20 cellular contexts compared by ENCODE assay signal in the genomic region with DNA sequence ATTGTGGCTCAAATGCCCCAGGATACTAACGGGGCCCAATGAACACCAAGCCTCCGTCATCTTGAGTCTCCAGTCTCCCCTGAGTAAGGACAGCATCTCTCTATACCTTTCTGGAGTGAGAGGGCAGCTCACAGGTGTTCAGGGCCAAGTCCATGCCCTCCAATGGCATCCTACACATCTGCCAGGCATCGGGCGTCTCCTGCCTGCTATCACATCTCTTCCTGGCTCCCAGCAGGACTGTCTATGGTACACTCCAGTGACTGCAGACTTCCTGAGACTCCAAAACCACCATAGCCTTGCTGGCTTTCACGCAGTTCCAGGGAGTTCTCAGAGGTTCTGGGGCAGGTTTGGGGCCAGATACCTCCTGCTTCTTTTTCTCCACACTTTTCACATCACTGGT. TPM values are rescaled to one million over a fixed set of nuclear protein-coding genes. Genes with fewer than 3 reads are reported as not detected.
DNase-seq lines count a peak whose midpoint lies in the region; ATAC-seq and TF ChIP-seq lines count a peak whose summit lies in the region.
"Had no signal": no experiment of that assay in that cellular context is flagged by ENCODE, and none has a peak within 500 bp of the region (broad histone marks: within the 10 kb centered on the region; RNA-seq: fewer than 3 reads in every experiment).

No MANE protein-coding gene starts in this region.

- no peak overlapping the region for H3K4me3 ChIP-seq in neutrophil (ENCODE audit: low read depth in 1 of 2, low read length in 1 of 2)
- H3K4me3 ChIP-seq: BLaER1, GM12878 had no signal

- intact Hi-C loops in natural killer cell (cut with micrococcal nuclease), result no loop called here

- H3K4me1 ChIP-seq in neutrophil (ENCODE audit: control insufficient read depth in 1 of 2, insufficient read depth in 1 of 2, low read depth in 1 of 2, low read length in 1 of 2), result peaks cover 63% of the 10 kb centered on the region in 2 experiments

- H3K27ac ChIP-seq in neutrophil, result peak overlapping the region; percentile 80
- peak overlapping the region; percentile 27 for H3K27ac ChIP-seq in temporal lobe (ENCODE audit: low read depth, low read length)
- H3K27ac ChIP-seq: BLaER1 had no signal

- no peak for DNase-seq in natural killer cell
- no peak for DNase-seq in natural killer cell treated with Interleukin-12 subunit alpha and Interleukin-12 subunit beta and Interleukin-15 and Interleukin-18, amount 100 ng/mL, for 72 hours (ENCODE audit: low spot score)
- peak; percentile 26 for DNase-seq in ecto neural progenitor cell (ENCODE audit: low spot score)
- no peak for DNase-seq in effector CD8-positive, alpha-beta T cell (lab: John Stamatoyannopoulos, UW)
- no peak for DNase-seq in activated gamma-delta T cell treated with Interleukin-2 at 50 U/mL for 16 hours
- DNase-seq: 8988T; AML-193; Calu3; CD4-positive, alpha-beta T cell; DMS 273 treated with DMSO at 0.1 percent for 48 hours; GOT3; H9 had no signal

- peak overlapping the region; percentile 83 to 89 for H3K27ac Mint-ChIP-seq in natural killer cell
- H3K27ac Mint-ChIP-seq in natural killer cell treated with Interleukin-12 subunit alpha and Interleukin-12 subunit beta and Interleukin-15 and Interleukin-18, amount 100 ng/mL, for 72 hours, result peak overlapping the region in 1 of 2 donors; percentile 86
- H3K27ac Mint-ChIP-seq: CD4-positive, alpha-beta T cell had no signal

- H3K4me1 Mint-ChIP-seq in natural killer cell, result peaks cover 71 to 83% of the 10 kb centered on the region in 2 donors
- H3K4me1 Mint-ChIP-seq in natural killer cell treated with Interleukin-12 subunit alpha and Interleukin-12 subunit beta and Interleukin-15 and Interleukin-18, amount 100 ng/mL, for 72 hours (ENCODE audit: low read depth in 2 of 2), result peaks cover 71 to 72% of the 10 kb centered on the region in 2 donors
- H3K4me1 Mint-ChIP-seq: H9 had no signal

- no peaks in the 10 kb centered on the region for H3K9me3 Mint-ChIP-seq in natural killer cell
- H3K9me3 Mint-ChIP-seq in natural killer cell treated with Interleukin-12 subunit alpha and Interleukin-12 subunit beta and Interleukin-15 and Interleukin-18, amount 100 ng/mL, for 72 hours, result no peaks in the 10 kb centered on the region
- H3K9me3 Mint-ChIP-seq: CD4-positive, alpha-beta T cell; H9 had no signal

- no peak for TF ChIP-seq CTCF in natural killer cell (IDR thresholded peaks at IDR 0.05)
- TF ChIP-seq CTCF in neutrophil (IDR thresholded peaks at IDR 0.05), result no peak

- H3K4me3 Mint-ChIP-seq in natural killer cell, result peak overlapping the region; percentile 40
- H3K4me3 Mint-ChIP-seq in natural killer cell treated with Interleukin-12 subunit alpha and Interleukin-12 subunit beta and Interleukin-15 and Interleukin-18, amount 100 ng/mL, for 72 hours, result no peak overlapping the region
- H3K4me3 Mint-ChIP-seq: CD4-positive, alpha-beta T cell; H9 had no signal

- no peaks in the 10 kb centered on the region for H3K27me3 Mint-ChIP-seq in natural killer cell (ENCODE audit: low read depth in 2 of 2)
- no peaks in the 10 kb centered on the region for H3K27me3 Mint-ChIP-seq in natural killer cell treated with Interleukin-12 subunit alpha and Interleukin-12 subunit beta and Interleukin-15 and Interleukin-18, amount 100 ng/mL, for 72 hours

- no peak for ATAC-seq in natural killer cell
- no peak for ATAC-seq in natural killer cell treated with Interleukin-12 subunit alpha and Interleukin-12 subunit beta and Interleukin-15 and Interleukin-18, amount 100 ng/mL, for 72 hours
- ATAC-seq in HG03196 (IDR thresholded peaks at IDR 0.05; ENCODE audit: unreplicated experiment), result no peak
- ATAC-seq: GM12878 had no signal

- H3K27me3 ChIP-seq in neutrophil, result no peaks in the 10 kb centered on the region
- H3K27me3 ChIP-seq: BLaER1 had no signal

- H3K36me3 Mint-ChIP-seq in natural killer cell, result no peaks in the 10 kb centered on the region
- H3K36me3 Mint-ChIP-seq in natural killer cell treated with Interleukin-12 subunit alpha and Interleukin-12 subunit beta and Interleukin-15 and Interleukin-18, amount 100 ng/mL, for 72 hours, result no peaks in the 10 kb centered on the region

- no peaks in the 10 kb centered on the region for H3K9me3 ChIP-seq in neutrophil
- H3K9me3 ChIP-seq: BLaER1 had no signal

- no peaks in the 10 kb centered on the region for H3K36me3 ChIP-seq in neutrophil
- H3K36me3 ChIP-seq: BLaER1 had no signal

RNA-seq across cellular contexts. Expression of gene CX3CR1, which starts 28.3 kb away (rescaled TPM):
- total RNA-seq in natural killer cell (100 to 1,000 TPM; 203 to 459 (median 405) TPM), temporal lobe (5.9 TPM)
- total RNA-seq in natural killer cell treated with Interleukin-12 subunit alpha and Interleukin-12 subunit beta and Interleukin-15 and Interleukin-18, amount 100 ng/mL, for 72 hours, result 10 to 100 TPM in 1 of 2 donors, 1 to 10 TPM in 1; 5.8 to 18.4 TPM
- total RNA-seq: Calu3, Daoy, G401, H9, HT1080 had no signal

RNA-seq across cellular contexts. Expression of gene XIRP1, which starts 59.2 kb away (rescaled TPM):
- total RNA-seq in natural killer cell (under 1 TPM; 0.14 to 0.40 (median 0.24) TPM), temporal lobe (not detected)
- total RNA-seq in natural killer cell treated with Interleukin-12 subunit alpha and Interleukin-12 subunit beta and Interleukin-15 and Interleukin-18, amount 100 ng/mL, for 72 hours, result under 1 TPM; 0.22 to 0.43 TPM
- total RNA-seq: Calu3; CD4-positive, alpha-beta T cell; Daoy; G401; H9; HT1080 had no signal

Comparison
In these comparisons a context has a peak if more than half of its experiments do, and no peak if none do; other contexts are left out.
1. RNA of gene CX3CR1, which starts 28.3 kb away (total RNA-seq): 203 to 459 TPM in natural killer cell; 5.8 to 18.4 TPM in natural killer cell treated with Interleukin-12 subunit alpha and Interleukin-12 subunit beta and Interleukin-15 and Interleukin-18, amount 100 ng/mL, for 72 hours and 5.9 TPM in temporal lobe (single experiment); every median in the first group is over 10 times any median in the second.